38 cellular contexts compared by ENCODE assay signal in the genomic region with DNA sequence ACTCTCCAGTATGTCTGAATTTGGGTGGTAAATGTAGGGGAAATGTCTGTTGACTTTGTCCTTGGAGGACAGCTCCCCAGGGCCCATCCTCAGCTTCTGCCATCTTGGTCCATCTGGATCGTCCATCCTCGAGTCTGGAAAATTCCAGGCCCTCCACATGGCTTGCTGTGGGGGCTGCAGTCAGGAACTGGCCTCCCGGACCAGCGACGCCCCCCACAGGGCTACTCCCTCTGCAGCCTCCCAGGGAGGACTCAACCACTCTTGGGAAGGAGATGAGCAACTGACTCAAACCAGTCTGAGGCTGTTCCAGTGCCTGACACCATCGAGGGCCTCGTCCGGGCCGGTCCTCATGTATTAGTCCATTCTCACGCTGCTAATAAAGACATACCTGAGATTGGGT. TPM values are rescaled to one million over a fixed set of nuclear protein-coding genes. Genes with fewer than 3 reads are reported as not detected.
"Had no signal": no experiment of that assay in that cellular context is flagged by ENCODE, and none has a peak within 500 bp of the region (broad histone marks: within the 10 kb centered on the region; RNA-seq: fewer than 3 reads in every experiment).

No MANE protein-coding gene starts in this region.

- FAIRE-seq: astrocyte, endothelial cell of umbilical vein, kidney, small intestine had no signal

- H3K4me1 Mint-ChIP-seq: natural killer cell; stimulated activated memory B cell treated with anti-CD40 and anti-IgM and Interleukin-4, amounts not matched to agents 10 μg/mL and 1 μg/mL and 100 μg/mL, for 72 hours had no signal

- H3K27me3 Mint-ChIP-seq: activated CD4-positive, alpha-beta memory T cell treated with anti-CD3 and anti-CD28 coated beads for 36 hours; activated T-cell treated with anti-CD3 and anti-CD28 coated beads, Interleukin-2, amount 50 U/mL, for 24 hours had no signal

- H3K9me3 Mint-ChIP-seq: activated CD4-positive, alpha-beta memory T cell treated with anti-CD3 and anti-CD28 coated beads for 36 hours; activated T-cell treated with anti-CD3 and anti-CD28 coated beads, Interleukin-2, amount 50 U/mL, for 24 hours; activated T-helper 2 cell treated with anti-CD3 and anti-CD28 coated beads, Interferon-gamma antibody, Interleukin-2, Interleukin-4, amounts not matched to agents 10 μg/mL and 5 μg/mL and 100 μg/mL, durations not matched to agents 14 hours and 24 hours and 36 hours; effector memory CD8-positive, alpha-beta T cell; natural killer cell; stimulated activated memory B cell treated with anti-CD40 and anti-IgM and Interleukin-4, amounts not matched to agents 10 μg/mL and 1 μg/mL and 100 μg/mL, for 72 hours had no signal

- H3K36me3 Mint-ChIP-seq: activated CD4-positive, alpha-beta memory T cell treated with anti-CD3 and anti-CD28 coated beads for 36 hours; natural killer cell; stimulated activated memory B cell treated with anti-CD40 and anti-IgM and Interleukin-4, amounts not matched to agents 10 μg/mL and 1 μg/mL and 100 μg/mL, for 72 hours had no signal

- H3K27ac Mint-ChIP-seq: activated CD4-positive, alpha-beta memory T cell treated with anti-CD3 and anti-CD28 coated beads for 36 hours; activated T-cell treated with anti-CD3 and anti-CD28 coated beads, Interleukin-2, amount 50 U/mL, for 24 hours; activated T-helper 2 cell treated with anti-CD3 and anti-CD28 coated beads, Interferon-gamma antibody, Interleukin-2, Interleukin-4, amounts not matched to agents 10 μg/mL and 5 μg/mL and 100 μg/mL, durations not matched to agents 14 hours and 24 hours and 36 hours; natural killer cell; stimulated activated memory B cell treated with anti-CD40 and anti-IgM and Interleukin-4, amounts not matched to agents 10 μg/mL and 1 μg/mL and 100 μg/mL, for 72 hours had no signal

- H3K27me3 ChIP-seq: brain microvascular endothelial cell had no signal

- H3K4me1 ChIP-seq: gastroesophageal sphincter, sigmoid colon, tibial nerve had no signal

- H3K4me3 Mint-ChIP-seq: activated CD4-positive, alpha-beta memory T cell treated with anti-CD3 and anti-CD28 coated beads for 36 hours; activated T-cell treated with anti-CD3 and anti-CD28 coated beads, Interleukin-2, amount 50 U/mL, for 24 hours; effector memory CD8-positive, alpha-beta T cell; natural killer cell; stimulated activated memory B cell treated with anti-CD40 and anti-IgM and Interleukin-4, amounts not matched to agents 10 μg/mL and 1 μg/mL and 100 μg/mL, for 72 hours had no signal

- H3K36me3 ChIP-seq: brain microvascular endothelial cell, gastroesophageal sphincter, sigmoid colon, stomach, tibial nerve had no signal

- H3K9me3 ChIP-seq: gastroesophageal sphincter, sigmoid colon, stomach, tibial nerve had no signal

- H3K27ac ChIP-seq: brain microvascular endothelial cell, coronary artery, gastroesophageal sphincter, sigmoid colon, stomach, tibial nerve, VCaP had no signal

- DNase-seq: activated CD4-positive, alpha-beta memory T cell treated with anti-CD3 and anti-CD28 coated beads for 36 hours; activated CD4-positive, alpha-beta T cell treated with anti-CD3 and anti-CD28 coated beads for 48 hours; activated CD8-positive, alpha-beta memory T cell treated with anti-CD3 and anti-CD28 coated beads, Interleukin-2, amount 50 U/mL, for 4 hours; activated naive CD4-positive, alpha-beta T cell treated with Interleukin-2 at 50 U/mL for 16 hours; activated T-cell treated with anti-CD3 and anti-CD28 coated beads, Interleukin-2, amount 50 U/mL, for 24 hours; amniotic stem cell; brain microvascular endothelial cell; effector memory CD8-positive, alpha-beta T cell; hippocampal formation; kidney; left colon; mesenchymal stem cell; natural killer cell; stimulated activated CD4-positive, alpha-beta T cell treated with anti-CD3 and anti-CD28 coated beads, Interleukin-1b, Interleukin-23, amount 100 ng/mL, for 48 hours; stimulated activated CD4-positive, alpha-beta T cell treated with anti-CD3 and anti-CD28 coated beads, Interleukin-4, amount 100 ng/mL, for 4 hours; stimulated activated CD8-positive, alpha-beta memory T cell treated with anti-CD3 and anti-CD28 coated beads, Interleukin-4, amount 100 ng/mL, for 48 hours; stomach had no signal

- H3K4me3 ChIP-seq: coronary artery, gastroesophageal sphincter, sigmoid colon, stomach, tibial nerve had no signal

RNA-seq across cellular contexts. Expression of a gene that starts 5.5 kb away (rescaled TPM):
- total RNA-seq: astrocyte, cardiac septum, cerebellum, endothelial cell of umbilical vein, fibroblast of lung, sigmoid colon, tibial nerve had no signal
- polyA plus RNA-seq: fibroblast of lung had no signal

RNA-seq across cellular contexts. Expression of a gene that starts 7.6 kb away (rescaled TPM):
- total RNA-seq: astrocyte, cardiac septum, cerebellum, endothelial cell of umbilical vein, gastroesophageal sphincter, mononuclear cell, sigmoid colon, tibial nerve had no signal

RNA-seq across cellular contexts. Expression of a gene that starts 26.4 kb away (rescaled TPM):
- total RNA-seq: activated CD4-positive, alpha-beta memory T cell treated with anti-CD3 and anti-CD28 coated beads for 36 hours; activated CD8-positive, alpha-beta memory T cell treated with anti-CD3 and anti-CD28 coated beads for 36 hours; activated T-helper 2 cell treated with anti-CD3 and anti-CD28 coated beads, Interferon-gamma antibody, Interleukin-2, Interleukin-4, amounts not matched to agents 10 μg/mL and 5 μg/mL and 100 μg/mL, durations not matched to agents 14 hours and 24 hours and 36 hours; astrocyte; cardiac septum; cerebellum; endothelial cell of umbilical vein; fibroblast of lung; fibroblast of villous mesenchyme; gastroesophageal sphincter; kidney; left colon; lower leg skin; mononuclear cell; omental fat pad; renal cortical epithelial cell; sigmoid colon; stomach; T-helper 1 cell treated with Interleukin-12 subunit alpha and Interleukin-12 subunit beta and Interleukin-4 antibody, amounts not matched to agents 30 ng/mL and 1 ng/mL, for 36 hours; tibial nerve had no signal
- polyA plus RNA-seq: endothelial cell of umbilical vein, esophagus, fibroblast of lung, sigmoid colon, small intestine, stomach had no signal

RNA-seq across cellular contexts. Expression of a gene that starts 33.3 kb away (rescaled TPM):
- total RNA-seq: activated CD8-positive, alpha-beta memory T cell treated with anti-CD3 and anti-CD28 coated beads for 36 hours; activated T-helper 2 cell treated with anti-CD3 and anti-CD28 coated beads, Interferon-gamma antibody, Interleukin-2, Interleukin-4, amounts not matched to agents 10 μg/mL and 5 μg/mL and 100 μg/mL, durations not matched to agents 14 hours and 24 hours and 36 hours; cardiac septum; cerebellum; endothelial cell of umbilical vein; fibroblast of villous mesenchyme; omental fat pad; sigmoid colon; T-helper 1 cell treated with Interleukin-12 subunit alpha and Interleukin-12 subunit beta and Interleukin-4 antibody, amounts not matched to agents 30 ng/mL and 1 ng/mL, for 36 hours; tibial nerve had no signal
- polyA plus RNA-seq: endothelial cell of umbilical vein, fibroblast of lung had no signal

RNA-seq across cellular contexts. Expression of a gene that starts 37.3 kb away (rescaled TPM):
- total RNA-seq: activated CD4-positive, alpha-beta memory T cell treated with anti-CD3 and anti-CD28 coated beads for 36 hours; activated T-helper 2 cell treated with anti-CD3 and anti-CD28 coated beads, Interferon-gamma antibody, Interleukin-2, Interleukin-4, amounts not matched to agents 10 μg/mL and 5 μg/mL and 100 μg/mL, durations not matched to agents 14 hours and 24 hours and 36 hours; astrocyte; cardiac septum; cerebellum; endothelial cell of umbilical vein; fibroblast of lung; fibroblast of villous mesenchyme; gastroesophageal sphincter; kidney; left colon; lower leg skin; mononuclear cell; omental fat pad; renal cortical epithelial cell; sigmoid colon; stomach; T-helper 1 cell treated with Interleukin-12 subunit alpha and Interleukin-12 subunit beta and Interleukin-4 antibody, amounts not matched to agents 30 ng/mL and 1 ng/mL, for 36 hours; tibial nerve had no signal
- polyA plus RNA-seq: endothelial cell of umbilical vein, esophagus, fibroblast of lung, sigmoid colon, small intestine, stomach had no signal
